In genomic region chr1:78155121-78155520, GRCh38 we compare ENCODE assay signal across 1 cellular context.
A peak's percentile ranks its signal among the peaks of the same experiment; 100 is the strongest.
TF ChIP-seq lines count a peak whose summit lies in the region.

No MANE protein-coding gene starts in this region.

TF ChIP-seq in GM23338, 12 proteins besides CTCF, POLR2A, EP300 and RAD21 (continued from another document):
- TF ChIP-seq ZNF462 (CRISPR knock-in tag; IDR thresholded peaks at IDR 0.05) = peak; percentile 95
